Comparison of ENCODE assay signal across 8 cellular contexts in the genomic region with DNA sequence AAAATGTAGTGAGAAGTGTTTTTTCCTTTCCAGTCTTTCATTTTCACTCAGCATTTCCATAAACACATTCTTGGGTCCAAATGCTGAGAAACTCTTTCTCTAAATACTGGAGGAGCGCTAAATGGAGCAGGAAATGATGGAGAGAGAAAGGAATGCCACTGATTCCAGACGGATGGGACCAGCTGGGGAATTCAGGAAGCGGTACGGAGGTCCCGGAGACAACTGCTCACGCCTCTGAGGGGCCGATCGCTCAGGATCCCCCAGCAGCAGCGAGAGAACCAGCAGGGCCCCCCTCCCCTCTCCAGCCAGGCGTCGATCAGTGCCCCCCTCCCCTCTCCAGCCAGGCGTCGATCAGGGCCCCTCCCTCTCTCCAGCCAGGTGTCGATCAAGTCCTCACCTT. TPM values are rescaled to one million over a fixed set of nuclear protein-coding genes. Genes with fewer than 3 reads are reported as not detected.
A peak's percentile ranks its signal among the peaks of the same experiment; 100 is the strongest.
DNase-seq lines count a peak whose midpoint lies in the region; ATAC-seq and TF ChIP-seq lines count a peak whose summit lies in the region.

No MANE protein-coding gene starts in this region.

- peaks cover 82% of the 10 kb centered on the region for H3K4me1 ChIP-seq in CD8-positive, alpha-beta T cell (ENCODE audit: insufficient read depth, low read length)
- peaks cover 0 to 9% of the 10 kb centered on the region in 2 donors for H3K4me1 ChIP-seq in esophagus (ENCODE audit: control insufficient read depth in 2 of 2, insufficient read depth in 2 of 2, low read length in 1 of 2)

- H3K27me3 ChIP-seq in CD8-positive, alpha-beta T cell (ENCODE audit: insufficient read depth, low read length) = no peaks in the 10 kb centered on the region
- H3K27me3 ChIP-seq in esophagus (ENCODE audit: control insufficient read depth in 1 of 2, insufficient read depth in 2 of 2, low read length in 2 of 2) (no peaks in the 10 kb centered on the region), neural cell (ENCODE audit: insufficient read depth, low read depth, low read length) (no peaks in the 10 kb centered on the region)

- no peak overlapping the region for H3K4me2 ChIP-seq in neural cell (ENCODE audit: low read length)

- H3K27me3 Mint-ChIP-seq in CD8-positive, alpha-beta T cell (ENCODE audit: low read depth) = no peaks in the 10 kb centered on the region

- POLR2A ChIA-PET in CD8-positive, alpha-beta T cell (lab: Charles Lee) = interaction anchor here (1.0 to 1.4 kb wide), 2 partner anchors 12 to 21 kb away, joined by 3 to 5 read pairs; no protein-coding TSS in a partner anchor
- POLR2A ChIA-PET in RWPE1 (lab: Yijun Ruan, JAX; ENCODE audit: low non-redundant PET) = no interaction called here

- H4K20me1 ChIP-seq in neural cell (ENCODE audit: insufficient read depth) = no peaks in the 10 kb centered on the region

- WGBS in esophagus, 2 donors = 8 to 15% methylated on average over 10 to 14 of the region's 14 CpGs

- H3K4me3 Mint-ChIP-seq in CD8-positive, alpha-beta T cell = peak overlapping the region; percentile 71

- no peak for ATAC-seq in CD8-positive, alpha-beta T cell
- no peak for ATAC-seq in GM21737 (IDR thresholded peaks at IDR 0.05; ENCODE audit: unreplicated experiment)
- no peak for ATAC-seq in HG03521 (IDR thresholded peaks at IDR 0.05; ENCODE audit: unreplicated experiment)

- H3K36me3 Mint-ChIP-seq in CD8-positive, alpha-beta T cell = peaks cover 64% of the 10 kb centered on the region

- peak overlapping the region; percentile 79 for H3K27ac Mint-ChIP-seq in CD8-positive, alpha-beta T cell

- peaks cover 11% of the 10 kb centered on the region for H3K36me3 ChIP-seq in CD8-positive, alpha-beta T cell (ENCODE audit: insufficient read depth, low read length)
- H3K36me3 ChIP-seq in esophagus (ENCODE audit: control insufficient read depth in 2 of 2, insufficient read depth in 2 of 2, low read length in 1 of 2) (no peaks in the 10 kb centered on the region), neural cell (ENCODE audit: insufficient read depth, low read length) (no peaks in the 10 kb centered on the region)

- no peaks in the 10 kb centered on the region for H3K9me3 Mint-ChIP-seq in CD8-positive, alpha-beta T cell

- H3K4me3 ChIP-seq in CD8-positive, alpha-beta T cell (ENCODE audit: low read depth, low read length) = peak overlapping the region; percentile 11
- H3K4me3 ChIP-seq in esophagus (ENCODE audit: low read depth in 1 of 2, low read length in 2 of 2) = no peak overlapping the region
- no peak overlapping the region for H3K4me3 ChIP-seq in neural cell (ENCODE audit: low read length)

- H3K9ac ChIP-seq in neural cell (ENCODE audit: low read length) = no peak overlapping the region

- H3F3A ChIP-seq in neural cell (ENCODE audit: insufficient read depth, low read length, poor library complexity, severe bottlenecking) = no peaks in the 10 kb centered on the region

- TF ChIP-seq RAD21 in neural cell (conservative IDR thresholded peaks at IDR 0.05) = no peak

- TF ChIP-seq CTCF in CD8-positive, alpha-beta T cell (IDR thresholded peaks at IDR 0.05) = no peak
- TF ChIP-seq CTCF in RWPE1 (conservative IDR thresholded peaks at IDR 0.05; ENCODE audit: low read depth) (no peak), neural cell (IDR thresholded peaks at IDR 0.05; ENCODE audit: poor library complexity, severe bottlenecking) (no peak)

- CTCF ChIA-PET in CD8-positive, alpha-beta T cell (lab: Charles Lee) = interaction anchor here (1.4 kb wide), 1 partner anchor 107 kb away, joined by 5 read pairs; no protein-coding TSS in a partner anchor
- CTCF ChIA-PET in RWPE1 (lab: Yijun Ruan, JAX) = interaction anchor here (0.5 kb wide), 1 partner anchor 170 kb away, joined by 8 read pairs; no protein-coding TSS in a partner anchor

- intact Hi-C loops in CD8-positive, alpha-beta T cell (cut with DNase I, micrococcal nuclease) = loop anchor here in 1 of 2 experiments (2.0 kb wide), 1 partner anchor 108 kb away; no protein-coding TSS in a partner anchor

- peak in 1 of 7 experiments; percentile 24 for DNase-seq in CD8-positive, alpha-beta T cell
- peak; percentile 70 for DNase-seq in RWPE1 (ENCODE audit: low spot score)
- DNase-seq in NCI-H1694 (lab: John Stamatoyannopoulos, UW) = no peak
- DNase-seq in NCI-H524 treated with DMSO at 0.1 percent for 48 hours (lab: John Stamatoyannopoulos, UW) = no peak

- H3K79me2 ChIP-seq in neural cell (replicated peaks; ENCODE audit: insufficient read depth, low read length) = peaks cover 3% of the 10 kb centered on the region

- peak overlapping the region; percentile 4 for H3K27ac ChIP-seq in CD8-positive, alpha-beta T cell (ENCODE audit: low read depth, low read length)
- peak overlapping the region; percentile 98 for H3K27ac ChIP-seq in RWPE1
- peak overlapping the region; percentile 51 to 58 for H3K27ac ChIP-seq in esophagus (ENCODE audit: low read depth in 2 of 2, low read length in 1 of 2)
- no peak overlapping the region for H3K27ac ChIP-seq in neural cell (ENCODE audit: low read length)

- no peaks in the 10 kb centered on the region for H3K9me2 ChIP-seq in neural cell (ENCODE audit: insufficient read depth, low read length)

- no peak for TF ChIP-seq EP300 in neural cell (conservative IDR thresholded peaks at IDR 0.05; ENCODE audit: poor library complexity, severe bottlenecking)

- no peak overlapping the region for H2AFZ ChIP-seq in neural cell (ENCODE audit: low read depth, low read length)

- peaks cover 79% of the 10 kb centered on the region for H3K4me1 Mint-ChIP-seq in CD8-positive, alpha-beta T cell (ENCODE audit: low read depth)

- H3K9me3 ChIP-seq in CD8-positive, alpha-beta T cell (ENCODE audit: low read length) = no peaks in the 10 kb centered on the region
- H3K9me3 ChIP-seq in esophagus (ENCODE audit: control insufficient read depth in 2 of 2, insufficient read depth in 1 of 2, low read depth in 1 of 2, low read length in 1 of 2) (no peaks in the 10 kb centered on the region), neural cell (ENCODE audit: low read length) (no peaks in the 10 kb centered on the region)

TF ChIP-seq in neural cell, 6 proteins besides CTCF, POLR2A, EP300 and RAD21:
- TF ChIP-seq POLR2AphosphoS5 (IDR thresholded peaks at IDR 0.05) (no peak), MXI1 (conservative IDR thresholded peaks at IDR 0.05; ENCODE audit: poor library complexity, severe bottlenecking) (no peak), TAF1 (IDR thresholded peaks at IDR 0.05; ENCODE audit: low read depth) (no peak), SMC3 (conservative IDR thresholded peaks at IDR 0.05; ENCODE audit: poor library complexity) (no peak), EZH2 (IDR thresholded peaks at IDR 0.05; ENCODE audit: borderline replicate concordance, insufficient read depth, low read length, poor library complexity, severe bottlenecking) (no peak)
- TF ChIP-seq, protein P1, sequence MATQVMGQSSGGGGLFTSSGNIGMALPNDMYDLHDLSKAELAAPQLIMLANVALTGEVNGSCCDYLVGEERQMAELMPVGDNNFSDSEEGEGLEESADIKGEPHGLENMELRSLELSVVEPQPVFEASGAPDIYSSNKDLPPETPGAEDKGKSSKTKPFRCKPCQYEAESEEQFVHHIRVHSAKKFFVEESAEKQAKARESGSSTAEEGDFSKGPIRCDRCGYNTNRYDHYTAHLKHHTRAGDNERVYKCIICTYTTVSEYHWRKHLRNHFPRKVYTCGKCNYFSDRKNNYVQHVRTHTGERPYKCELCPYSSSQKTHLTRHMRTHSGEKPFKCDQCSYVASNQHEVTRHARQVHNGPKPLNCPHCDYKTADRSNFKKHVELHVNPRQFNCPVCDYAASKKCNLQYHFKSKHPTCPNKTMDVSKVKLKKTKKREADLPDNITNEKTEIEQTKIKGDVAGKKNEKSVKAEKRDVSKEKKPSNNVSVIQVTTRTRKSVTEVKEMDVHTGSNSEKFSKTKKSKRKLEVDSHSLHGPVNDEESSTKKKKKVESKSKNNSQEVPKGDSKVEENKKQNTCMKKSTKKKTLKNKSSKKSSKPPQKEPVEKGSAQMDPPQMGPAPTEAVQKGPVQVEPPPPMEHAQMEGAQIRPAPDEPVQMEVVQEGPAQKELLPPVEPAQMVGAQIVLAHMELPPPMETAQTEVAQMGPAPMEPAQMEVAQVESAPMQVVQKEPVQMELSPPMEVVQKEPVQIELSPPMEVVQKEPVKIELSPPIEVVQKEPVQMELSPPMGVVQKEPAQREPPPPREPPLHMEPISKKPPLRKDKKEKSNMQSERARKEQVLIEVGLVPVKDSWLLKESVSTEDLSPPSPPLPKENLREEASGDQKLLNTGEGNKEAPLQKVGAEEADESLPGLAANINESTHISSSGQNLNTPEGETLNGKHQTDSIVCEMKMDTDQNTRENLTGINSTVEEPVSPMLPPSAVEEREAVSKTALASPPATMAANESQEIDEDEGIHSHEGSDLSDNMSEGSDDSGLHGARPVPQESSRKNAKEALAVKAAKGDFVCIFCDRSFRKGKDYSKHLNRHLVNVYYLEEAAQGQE (IDR thresholded peaks at IDR 0.05; ENCODE audit: borderline replicate concordance) = peak; percentile 55
TF ChIP-seq in neural cell: peak in this region for 1.

RNA-seq across cellular contexts. Expression of a gene that starts 13.2 kb away (rescaled TPM):
- total RNA-seq in CD8-positive, alpha-beta T cell = 100 to 1,000 TPM; 144 TPM
- polyA plus RNA-seq in esophagus (1 to 10 TPM; 1.5 to 1.8 TPM), neural cell (8.5 and 10.8 TPM in 2 replicates)
- polyA minus RNA-seq in neural cell = 13.2 and 13.6 TPM in 2 replicates

RNA-seq across cellular contexts. Expression of a gene that starts 59.9 kb away (rescaled TPM):
- 1 to 10 TPM; 3.8 to 4.1 TPM for total RNA-seq in CD8-positive, alpha-beta T cell
- polyA plus RNA-seq in esophagus = not detected
- polyA plus RNA-seq in neural cell = not detected in 2 replicates
- not detected in 2 replicates for polyA minus RNA-seq in neural cell
